ENCODE assay signal across 1 cellular context in genomic region chr12:124387510-124387855, GRCh38.
TF ChIP-seq lines count a peak whose summit lies in the region.

No MANE protein-coding gene starts in this region.

TF ChIP-seq in GM23338, 12 proteins besides CTCF, POLR2A, EP300 and RAD21 (continued from another document):
- TF ChIP-seq, protein P1, sequence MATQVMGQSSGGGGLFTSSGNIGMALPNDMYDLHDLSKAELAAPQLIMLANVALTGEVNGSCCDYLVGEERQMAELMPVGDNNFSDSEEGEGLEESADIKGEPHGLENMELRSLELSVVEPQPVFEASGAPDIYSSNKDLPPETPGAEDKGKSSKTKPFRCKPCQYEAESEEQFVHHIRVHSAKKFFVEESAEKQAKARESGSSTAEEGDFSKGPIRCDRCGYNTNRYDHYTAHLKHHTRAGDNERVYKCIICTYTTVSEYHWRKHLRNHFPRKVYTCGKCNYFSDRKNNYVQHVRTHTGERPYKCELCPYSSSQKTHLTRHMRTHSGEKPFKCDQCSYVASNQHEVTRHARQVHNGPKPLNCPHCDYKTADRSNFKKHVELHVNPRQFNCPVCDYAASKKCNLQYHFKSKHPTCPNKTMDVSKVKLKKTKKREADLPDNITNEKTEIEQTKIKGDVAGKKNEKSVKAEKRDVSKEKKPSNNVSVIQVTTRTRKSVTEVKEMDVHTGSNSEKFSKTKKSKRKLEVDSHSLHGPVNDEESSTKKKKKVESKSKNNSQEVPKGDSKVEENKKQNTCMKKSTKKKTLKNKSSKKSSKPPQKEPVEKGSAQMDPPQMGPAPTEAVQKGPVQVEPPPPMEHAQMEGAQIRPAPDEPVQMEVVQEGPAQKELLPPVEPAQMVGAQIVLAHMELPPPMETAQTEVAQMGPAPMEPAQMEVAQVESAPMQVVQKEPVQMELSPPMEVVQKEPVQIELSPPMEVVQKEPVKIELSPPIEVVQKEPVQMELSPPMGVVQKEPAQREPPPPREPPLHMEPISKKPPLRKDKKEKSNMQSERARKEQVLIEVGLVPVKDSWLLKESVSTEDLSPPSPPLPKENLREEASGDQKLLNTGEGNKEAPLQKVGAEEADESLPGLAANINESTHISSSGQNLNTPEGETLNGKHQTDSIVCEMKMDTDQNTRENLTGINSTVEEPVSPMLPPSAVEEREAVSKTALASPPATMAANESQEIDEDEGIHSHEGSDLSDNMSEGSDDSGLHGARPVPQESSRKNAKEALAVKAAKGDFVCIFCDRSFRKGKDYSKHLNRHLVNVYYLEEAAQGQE (IDR thresholded peaks at IDR 0.05; ENCODE audit: unreplicated experiment) = no peak
- no peak for TF ChIP-seq EZH2phosphoT487 (IDR thresholded peaks at IDR 0.05; ENCODE audit: unreplicated experiment)
- no peak for TF ChIP-seq EZH2 (IDR thresholded peaks at IDR 0.05; ENCODE audit: low read depth, unreplicated experiment)
- no peak for TF ChIP-seq ZNF331 (CRISPR knock-in tag; IDR thresholded peaks at IDR 0.05; ENCODE audit: low read depth)
